9 cellular contexts compared by ENCODE assay signal in genomic region chr11:128686745-128687177, GRCh38. TPM values are rescaled to one million over a fixed set of nuclear protein-coding genes. Genes with fewer than 3 reads are reported as not detected.
DNase-seq lines count a peak whose midpoint lies in the region; ATAC-seq and TF ChIP-seq lines count a peak whose summit lies in the region.
"Had no signal": no experiment of that assay in that cellular context is flagged by ENCODE, and none has a peak within 500 bp of the region (broad histone marks: within the 10 kb centered on the region; RNA-seq: fewer than 3 reads in every experiment).

No MANE protein-coding gene starts in this region.

- DNase-seq in DMS153 (lab: John Stamatoyannopoulos, UW) (peak; percentile 53), NCI-H774 (lab: John Stamatoyannopoulos, UW) (peak; percentile 24), BE2C (no peak), osteocyte (ENCODE audit: extremely low spot score, unreplicated experiment) (no peak)
- DNase-seq in activated naive CD8-positive, alpha-beta T cell treated with anti-CD3 and anti-CD28 coated beads for 36 hours = peak; percentile 67
- DNase-seq in stimulated activated CD4-positive, alpha-beta T cell treated with anti-CD3 and anti-CD28 coated beads, Interleukin-4, amount 100 ng/mL, for 1 hour = peak; percentile 68

- H3K4me1 ChIP-seq in iPS-15b (ENCODE audit: control insufficient read depth, insufficient read depth, low read length) (peaks cover 16% of the 10 kb centered on the region), BE2C (no peaks in the 10 kb centered on the region)

- peaks cover 45% of the 10 kb centered on the region for H3K27me3 Mint-ChIP-seq in activated naive CD8-positive, alpha-beta T cell treated with anti-CD3 and anti-CD28 coated beads for 36 hours
- peaks cover 42% of the 10 kb centered on the region for H3K27me3 Mint-ChIP-seq in osteocyte (ENCODE audit: unreplicated experiment)

- H3K36me3 ChIP-seq in iPS-15b (ENCODE audit: control insufficient read depth, insufficient read depth, low read length) (no peaks in the 10 kb centered on the region), BE2C (no peaks in the 10 kb centered on the region)

- H3K4me1 Mint-ChIP-seq in activated naive CD8-positive, alpha-beta T cell treated with anti-CD3 and anti-CD28 coated beads for 36 hours = peaks cover 36% of the 10 kb centered on the region
- peaks cover 25% of the 10 kb centered on the region for H3K4me1 Mint-ChIP-seq in osteocyte (ENCODE audit: unreplicated experiment)

- H3K36me3 Mint-ChIP-seq in activated naive CD8-positive, alpha-beta T cell treated with anti-CD3 and anti-CD28 coated beads for 36 hours = peaks cover 3% of the 10 kb centered on the region
- H3K36me3 Mint-ChIP-seq in osteocyte (ENCODE audit: unreplicated experiment) = no peaks in the 10 kb centered on the region

- peak overlapping the region; percentile 79 for H3K4me3 Mint-ChIP-seq in activated naive CD8-positive, alpha-beta T cell treated with anti-CD3 and anti-CD28 coated beads for 36 hours
- no peak overlapping the region for H3K4me3 Mint-ChIP-seq in osteocyte (ENCODE audit: unreplicated experiment)

- H3K27me3 ChIP-seq in iPS-15b (ENCODE audit: control insufficient read depth, insufficient read depth, low read length) (peaks cover 100% of the 10 kb centered on the region), BE2C (peaks cover 95% of the 10 kb centered on the region)

- ATAC-seq in GM21515 (IDR thresholded peaks at IDR 0.05; ENCODE audit: unreplicated experiment) = peak; percentile 66

- TF ChIP-seq CTCF in BE2C (IDR thresholded peaks at IDR 0.05; ENCODE audit: low read depth, low read length) = no peak
- TF ChIP-seq CTCF in osteocyte (IDR thresholded peaks at IDR 0.05) = no peak

- peak overlapping the region; percentile 63 for H3K4me3 ChIP-seq in iPS-15b (ENCODE audit: low read depth, low read length)
- H3K4me3 ChIP-seq in BE2C (ENCODE audit: low read depth, low read length) = no peak overlapping the region
- H3K4me3 ChIP-seq: K562 had no signal

- H3K9ac ChIP-seq in iPS-15b (ENCODE audit: low read depth, low read length) = no peak overlapping the region

- H3K9me3 ChIP-seq in iPS-15b (ENCODE audit: control insufficient read depth, insufficient read depth, low read length) (no peaks in the 10 kb centered on the region), BE2C (no peaks in the 10 kb centered on the region; the same call in 1 of the 2 replicates)

- peak overlapping the region; percentile 16 for H3K27ac Mint-ChIP-seq in activated naive CD8-positive, alpha-beta T cell treated with anti-CD3 and anti-CD28 coated beads for 36 hours
- no peak overlapping the region for H3K27ac Mint-ChIP-seq in osteocyte (ENCODE audit: unreplicated experiment)

- H3K9me3 Mint-ChIP-seq in activated naive CD8-positive, alpha-beta T cell treated with anti-CD3 and anti-CD28 coated beads for 36 hours = no peaks in the 10 kb centered on the region
- H3K9me3 Mint-ChIP-seq in osteocyte (ENCODE audit: unreplicated experiment) = no peaks in the 10 kb centered on the region

RNA-seq across cellular contexts. Expression of gene FLI1, which starts 7.1 kb away (rescaled TPM):
- 10 to 100 TPM; 37.5 to 38.9 TPM for total RNA-seq in activated naive CD8-positive, alpha-beta T cell treated with anti-CD3 and anti-CD28 coated beads for 36 hours
- 2.7 TPM for polyA plus RNA-seq in BE2C (2012; ENCODE audit: insufficient read depth, insufficient read length, low read depth)
- 20.9 and 22.1 TPM in 2 replicates for total RNA-seq in osteocyte
- polyA plus RNA-seq: K562 had no signal

Comparison
In these comparisons a context has a peak if more than half of its experiments do, and no peak if none do; other contexts are left out.
1. DNase-seq: peak in DMS153 (single experiment), NCI-H774 (single experiment), activated naive CD8-positive, alpha-beta T cell treated with anti-CD3 and anti-CD28 coated beads for 36 hours (single experiment) and stimulated activated CD4-positive, alpha-beta T cell treated with anti-CD3 and anti-CD28 coated beads, Interleukin-4, amount 100 ng/mL, for 1 hour (single experiment); none in BE2C (single experiment) and osteocyte (single experiment).